ENCODE assay signal across 12 cellular contexts in genomic region chr18:45441110-45441842, GRCh38.
DNase-seq lines count a peak whose midpoint lies in the region; ATAC-seq and TF ChIP-seq lines count a peak whose summit lies in the region.
"Had no signal": no experiment of that assay in that cellular context is flagged by ENCODE, and none has a peak within 500 bp of the region (broad histone marks: within the 10 kb centered on the region; RNA-seq: fewer than 3 reads in every experiment).

No MANE protein-coding gene starts in this region.

- no peaks in the 10 kb centered on the region for H3K4me1 ChIP-seq in KMS-11 (ENCODE audit: low read depth, poor library complexity, severe bottlenecking)
- H3K4me1 ChIP-seq in right lobe of liver = no peaks in the 10 kb centered on the region
- no peaks in the 10 kb centered on the region for H3K4me1 ChIP-seq in uterus

- H3K79me2 ChIP-seq in KMS-11 (ENCODE audit: insufficient read depth, low read depth) = no peaks in the 10 kb centered on the region

- H3K36me3 ChIP-seq in KMS-11 (ENCODE audit: insufficient read depth) = no peaks in the 10 kb centered on the region
- no peaks in the 10 kb centered on the region for H3K36me3 ChIP-seq in right lobe of liver
- no peaks in the 10 kb centered on the region for H3K36me3 ChIP-seq in uterus

- no peak overlapping the region for H3K4me3 ChIP-seq in KMS-11 (IDR thresholded peaks at IDR 0.05; ENCODE audit: insufficient read depth, low read depth, low read length)
- no peak overlapping the region for H3K4me3 ChIP-seq in right lobe of liver
- H3K4me3 ChIP-seq in uterus = no peak overlapping the region
- H3K4me3 ChIP-seq: skin epidermis had no signal

- ATAC-seq in right lobe of liver (no peak), GM19397 (IDR thresholded peaks at IDR 0.05; ENCODE audit: unreplicated experiment) (no peak)

- 79% methylated on average over 4 of the region's 4 CpGs for WGBS in right lobe of liver (ENCODE audit: insufficient coverage, low coverage, low lambda C conversion rate, missing lambda C conversion rate)

- no peak for TF ChIP-seq POLR2A in right lobe of liver (IDR thresholded peaks at IDR 0.05)
- TF ChIP-seq POLR2A in uterus (IDR thresholded peaks at IDR 0.05) = no peak

- peaks cover 0 to 3% (median 0%) of the 10 kb centered on the region in 5 experiments for H3K9me3 Mint-ChIP-seq in brain
- H3K9me3 Mint-ChIP-seq: central memory CD8-positive, alpha-beta T cell had no signal

- H3K27ac Mint-ChIP-seq in brain = peak overlapping the region in 1 of 5 experiments; percentile 8

- no peak overlapping the region for H3K4me2 ChIP-seq in KMS-11

- TF ChIP-seq CTCF in AG09319 (IDR thresholded peaks at IDR 0.05; ENCODE audit: low read depth, low read length) = peak; percentile 52
- peak; percentile 41; the same call in 1 of the 2 replicates for TF ChIP-seq CTCF in KMS-11 (conservative IDR thresholded peaks at IDR 0.05; ENCODE audit: low read depth, low read length)
- TF ChIP-seq CTCF in brain (conservative IDR thresholded peaks at IDR 0.05) = peak; percentile 22 to 25
- peak; percentile 19 to 20 (median 20) for TF ChIP-seq CTCF in right lobe of liver (IDR thresholded peaks at IDR 0.05)
- no peak for TF ChIP-seq CTCF in uterus (IDR thresholded peaks at IDR 0.05)

- peaks cover 29% of the 10 kb centered on the region for H3K4me1 Mint-ChIP-seq in brain
- H3K4me1 Mint-ChIP-seq: central memory CD8-positive, alpha-beta T cell had no signal

- H3K9me3 ChIP-seq in right lobe of liver (no peaks in the 10 kb centered on the region), uterus (no peaks in the 10 kb centered on the region)

- H3K27ac ChIP-seq in KMS-11 = no peak overlapping the region
- no peak overlapping the region for H3K27ac ChIP-seq in right lobe of liver
- H3K27ac ChIP-seq in uterus = no peak overlapping the region
- H3K27ac ChIP-seq: skin epidermis had no signal

- H2AFZ ChIP-seq in KMS-11 (ENCODE audit: low read depth) = no peak overlapping the region

- no peak overlapping the region for H3K9ac ChIP-seq in KMS-11

- no peaks in the 10 kb centered on the region for H3K27me3 Mint-ChIP-seq in brain

- H3K36me3 Mint-ChIP-seq in brain = no peaks in the 10 kb centered on the region

- no peak overlapping the region for H3K4me3 Mint-ChIP-seq in brain
- H3K4me3 Mint-ChIP-seq: central memory CD8-positive, alpha-beta T cell had no signal

- DNase-seq in AG09319 (ENCODE audit: extremely low read depth, low read depth) (peak; percentile 1), right lobe of liver (no peak), uterus (no peak), retina (no peak)
- DNase-seq in activated CD4-positive, CD25-positive, alpha-beta regulatory T cell (lab: John Stamatoyannopoulos, UW) = no peak
- DNase-seq: activated CD8-positive, alpha-beta memory T cell treated with anti-CD3 and anti-CD28 coated beads for 24 hours; KG1 had no signal

- H3K27me3 ChIP-seq in KMS-11 (ENCODE audit: insufficient read depth, low read depth) (no peaks in the 10 kb centered on the region), right lobe of liver (no peaks in the 10 kb centered on the region), uterus (no peaks in the 10 kb centered on the region)

- intact Hi-C loops in right lobe of liver (cut with DNase I) (no loop called here), uterus (cut with DNase I; ENCODE audit: low total_unique reads) (no loop called here)

- H4K20me1 ChIP-seq in KMS-11 (ENCODE audit: insufficient read depth) = no peaks in the 10 kb centered on the region

Comparison
In these comparisons a context has a peak if more than half of its experiments do, and no peak if none do; other contexts are left out.
1. CTCF ChIP-seq: peak in AG09319 (single experiment), KMS-11 (single experiment), brain (2 of 2) and right lobe of liver (4 of 4); none in uterus (0 of 4).